Comparison of ENCODE assay signal across 8 cellular contexts in the genomic region with DNA sequence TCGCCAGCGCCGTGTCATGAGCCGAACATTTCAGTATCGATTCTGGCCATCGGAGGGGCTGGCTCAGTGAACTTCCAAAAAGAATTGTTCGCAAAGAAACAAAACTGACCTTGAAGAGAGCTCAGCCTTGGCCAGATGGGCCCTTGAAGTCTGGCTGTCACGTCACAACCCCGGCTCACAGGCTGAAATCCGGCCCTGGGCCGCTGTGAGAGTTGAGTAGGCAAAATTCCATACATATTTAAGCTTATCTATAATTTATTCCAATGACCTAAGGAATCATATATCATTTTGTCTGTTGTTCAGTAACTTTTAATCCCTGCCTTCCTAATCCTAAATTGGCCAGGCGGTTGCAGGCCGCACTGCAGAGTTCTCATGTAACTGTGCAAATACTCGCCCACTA.
A peak's percentile ranks its signal among the peaks of the same experiment; 100 is the strongest.
DNase-seq lines count a peak whose midpoint lies in the region; ATAC-seq and TF ChIP-seq lines count a peak whose summit lies in the region.
"Not testable (repeated sequence)": the region's sequence is repeated elsewhere in the genome, so short reads cannot be mapped to it uniquely, and the experiment has no call there.

No MANE protein-coding gene starts in this region.

- ATAC-seq in CD4-positive, CD25-positive, alpha-beta regulatory T cell (ENCODE audit: low read depth in 2 of 2); naive thymus-derived CD8-positive, alpha-beta T cell: not testable (repeated sequence)

- not testable (repeated sequence) for H3K4me3 ChIP-seq in CD4-positive, CD25-positive, alpha-beta regulatory T cell (ENCODE audit: low read depth, low read length); fibroblast of lung (replicated peaks in 1 of 4; ENCODE audit: control extremely low read depth in 1 of 4, insufficient read depth in 1 of 4, low read depth in 3 of 4, low read length in 4 of 4); cardiac muscle cell

- peaks cover 8 to 41% (median 13%) of the 10 kb centered on the region in 4 donors for H3K4me1 Mint-ChIP-seq in CD4-positive, CD25-positive, alpha-beta regulatory T cell
- peaks cover 14 to 35% (median 33%) of the 10 kb centered on the region in 4 donors for H3K4me1 Mint-ChIP-seq in naive thymus-derived CD8-positive, alpha-beta T cell
- peaks cover 10% of the 10 kb centered on the region for H3K4me1 Mint-ChIP-seq in progenitor cell of endocrine pancreas (ENCODE audit: low read depth)

- H3K4me3 Mint-ChIP-seq in CD4-positive, CD25-positive, alpha-beta regulatory T cell; naive thymus-derived CD8-positive, alpha-beta T cell; progenitor cell of endocrine pancreas (ENCODE audit: low read depth): not testable (repeated sequence)

- not testable (repeated sequence) for H2AFZ ChIP-seq in fibroblast of lung (ENCODE audit: low read length)

- H3K9me3 ChIP-seq in CD4-positive, CD25-positive, alpha-beta regulatory T cell (ENCODE audit: control insufficient read depth in 2 of 2, low read length in 2 of 2); fibroblast of lung (ENCODE audit: control insufficient read depth, insufficient read depth, low read depth, low read length); cardiac muscle cell (ENCODE audit: low read depth): not testable (repeated sequence)

- TF ChIP-seq CTCF in fibroblast of lung (conservative IDR thresholded peaks at IDR 0.05 in 1 of 2, IDR thresholded peaks at IDR 0.05 in 1 of 2; ENCODE audit: low read depth in 1 of 2, low read length in 2 of 2); cardiac muscle cell (IDR thresholded peaks at IDR 0.05; ENCODE audit: low read depth, low read length); progenitor cell of endocrine pancreas (IDR thresholded peaks at IDR 0.05; ENCODE audit: unreplicated experiment): not testable (repeated sequence)

- H3K4me1 ChIP-seq in CD4-positive, CD25-positive, alpha-beta regulatory T cell (ENCODE audit: control insufficient read depth, insufficient read depth, low read length, poor library complexity, severe bottlenecking): peaks cover 21% of the 10 kb centered on the region
- not testable (repeated sequence) for H3K4me1 ChIP-seq in fibroblast of lung (ENCODE audit: control insufficient read depth, extremely low read depth, insufficient read depth, low read length); cardiac muscle cell (ENCODE audit: low read depth)

- H3K27ac Mint-ChIP-seq in CD4-positive, CD25-positive, alpha-beta regulatory T cell: peak overlapping the region in 2 of 3 donors; percentile 5 to 77
- H3K27ac Mint-ChIP-seq in naive thymus-derived CD8-positive, alpha-beta T cell: peak overlapping the region in 7 of 10 donors; percentile 32 to 95 (median 84)
- H3K27ac Mint-ChIP-seq in progenitor cell of endocrine pancreas: peak overlapping the region; percentile 56

- not testable (repeated sequence) for H3K27me3 ChIP-seq in CD4-positive, CD25-positive, alpha-beta regulatory T cell (ENCODE audit: control insufficient read depth, insufficient read depth, low read length); fibroblast of lung (ENCODE audit: control insufficient read depth, insufficient read depth, low read length); cardiac muscle cell

- not testable (repeated sequence) for H3K79me2 ChIP-seq in fibroblast of lung (ENCODE audit: control insufficient read depth, insufficient read depth, low read length)

- H3K4me2 ChIP-seq in fibroblast of lung (ENCODE audit: extremely low read depth, insufficient read depth, low read length): not testable (repeated sequence)

- H3K27me3 Mint-ChIP-seq in CD4-positive, CD25-positive, alpha-beta regulatory T cell; naive thymus-derived CD8-positive, alpha-beta T cell; progenitor cell of endocrine pancreas: not testable (repeated sequence)

- not testable (repeated sequence) for H3K9ac ChIP-seq in fibroblast of lung (ENCODE audit: insufficient read depth, low read length)

- H3K36me3 Mint-ChIP-seq in CD4-positive, CD25-positive, alpha-beta regulatory T cell: peaks cover 26% of the 10 kb centered on the region
- not testable (repeated sequence) for H3K36me3 Mint-ChIP-seq in naive thymus-derived CD8-positive, alpha-beta T cell; progenitor cell of endocrine pancreas (ENCODE audit: insufficient read depth)

- H4K20me1 ChIP-seq in fibroblast of lung (ENCODE audit: control insufficient read depth, extremely low read depth, insufficient read depth, low read length): not testable (repeated sequence)

- H3K27ac ChIP-seq in CD4-positive, CD25-positive, alpha-beta regulatory T cell (ENCODE audit: insufficient read depth, low read length, poor library complexity, severe bottlenecking): not testable (repeated sequence)
- peak overlapping the region; percentile 28 for H3K27ac ChIP-seq in fibroblast of lung (ENCODE audit: insufficient read depth, low read length)
- H3K27ac ChIP-seq in cardiac muscle cell: peak overlapping the region; percentile 77

- DNase-seq in CD4-positive, CD25-positive, alpha-beta regulatory T cell; naive thymus-derived CD8-positive, alpha-beta T cell; progenitor cell of endocrine pancreas (ENCODE audit: low spot score, unreplicated experiment): not testable (repeated sequence)
- DNase-seq in NCI-H524 (lab: John Stamatoyannopoulos, UW) (peak; percentile 73 to 87), amniotic epithelial cell (ENCODE audit: low read depth) (peak; percentile 84), fibroblast of lung (ENCODE audit: low read depth in 2 of 2) (peak; percentile 63 to 72), cardiac muscle cell (ENCODE audit: low read depth in 1 of 2, low spot score in 1 of 2) (peak; percentile 38 to 71), iris pigment epithelial cell (ENCODE audit: low read depth) (peak; percentile 76)

- POLR2A ChIA-PET in naive thymus-derived CD8-positive, alpha-beta T cell (lab: Charles Lee): not testable (repeated sequence)

- not testable (repeated sequence) for H3K9me3 Mint-ChIP-seq in CD4-positive, CD25-positive, alpha-beta regulatory T cell; naive thymus-derived CD8-positive, alpha-beta T cell; progenitor cell of endocrine pancreas (ENCODE audit: low read depth)

- H3K36me3 ChIP-seq in CD4-positive, CD25-positive, alpha-beta regulatory T cell (ENCODE audit: control insufficient read depth, insufficient read depth, low read length); fibroblast of lung (ENCODE audit: control insufficient read depth, insufficient read depth, low read length); cardiac muscle cell: not testable (repeated sequence)
